24 cellular contexts compared by ENCODE assay signal in the genomic region with DNA sequence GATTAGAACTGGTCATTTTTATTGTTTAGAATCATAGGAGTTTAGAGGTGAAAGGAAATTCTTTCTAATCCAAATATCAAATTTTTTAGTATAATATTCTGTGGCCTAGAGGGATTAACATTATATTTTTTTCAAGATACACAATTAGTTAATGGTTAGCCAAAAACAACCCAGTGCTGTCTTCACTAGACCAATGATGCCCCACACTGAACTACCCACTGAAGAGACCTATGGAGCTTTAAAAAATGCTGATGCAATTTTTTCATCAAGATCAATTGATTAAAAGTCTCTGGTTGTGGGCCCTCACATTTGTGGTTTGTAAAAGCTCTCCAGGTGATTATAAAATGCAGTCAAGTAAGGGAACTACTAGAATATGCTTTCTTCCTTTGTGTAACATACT.
DNase-seq lines count a peak whose midpoint lies in the region; ATAC-seq, FAIRE-seq and TF ChIP-seq lines count a peak whose summit lies in the region.
"Had no signal": no experiment of that assay in that cellular context is flagged by ENCODE, and none has a peak within 500 bp of the region (broad histone marks: within the 10 kb centered on the region; RNA-seq: fewer than 3 reads in every experiment).

No MANE protein-coding gene starts in this region.

- TF ChIP-seq CTCF in D721Med (IDR thresholded peaks at IDR 0.05; ENCODE audit: insufficient read depth, missing control alignments) (no peak), hepatocyte (IDR thresholded peaks at IDR 0.05; ENCODE audit: poor library complexity) (no peak), mesothelial cell of epicardium (IDR thresholded peaks at IDR 0.05; ENCODE audit: unreplicated experiment) (no peak), spleen (IDR thresholded peaks at IDR 0.05 in 8 of 11, conservative IDR thresholded peaks at IDR 0.05 in 3 of 11) (no peak), OCI-LY7 (conservative IDR thresholded peaks at IDR 0.05; ENCODE audit: low read length) (no peak)

- TF ChIP-seq POLR2A in spleen (IDR thresholded peaks at IDR 0.05) = no peak

- POLR2A ChIA-PET in OCI-LY7 (lab: Charles Lee) = no interaction called here

- H3K9me3 ChIP-seq in hepatocyte (ENCODE audit: low read depth) (no peaks in the 10 kb centered on the region), spleen (peaks cover 0 to 7% (median 0%) of the 10 kb centered on the region in 8 donors), OCI-LY7 (ENCODE audit: low read length) (no peaks in the 10 kb centered on the region)
- no peaks in the 10 kb centered on the region for H3K9me3 ChIP-seq in effector memory CD4-positive, alpha-beta T cell (ENCODE audit: control insufficient read depth, low read length)
- H3K9me3 ChIP-seq: BE2C, BLaER1 had no signal

- no TSS peak for BruUV-seq in OCI-LY7 (replicated peaks; lab: Mats Ljungman, UMichigan)

- no peak overlapping the region for H3K4me3 Mint-ChIP-seq in mesothelial cell of epicardium
- H3K4me3 Mint-ChIP-seq: CD14-positive monocyte; CD4-positive, alpha-beta memory T cell; CD4-positive, CD25-positive, alpha-beta regulatory T cell; CD8-positive, alpha-beta memory T cell had no signal

- H3K4me1 ChIP-seq in hepatocyte (ENCODE audit: insufficient read depth) = no peaks in the 10 kb centered on the region
- H3K4me1 ChIP-seq in effector memory CD4-positive, alpha-beta T cell (ENCODE audit: control insufficient read depth, insufficient read depth, low read length, poor library complexity, severe bottlenecking) = no peaks in the 10 kb centered on the region
- no peaks in the 10 kb centered on the region for H3K4me1 ChIP-seq in spleen
- H3K4me1 ChIP-seq in OCI-LY7 (ENCODE audit: insufficient read depth, low read length, poor library complexity, severe bottlenecking) = no peaks in the 10 kb centered on the region
- H3K4me1 ChIP-seq: BE2C had no signal

- peak overlapping the region; percentile 47 for H3K27ac Mint-ChIP-seq in mesothelial cell of epicardium
- H3K27ac Mint-ChIP-seq: CD14-positive monocyte; CD4-positive, alpha-beta memory T cell; CD4-positive, CD25-positive, alpha-beta regulatory T cell; CD8-positive, alpha-beta memory T cell had no signal

- H3K4me3 ChIP-seq in hepatocyte (no peak overlapping the region), spleen (no peak overlapping the region), OCI-LY7 (ENCODE audit: low read depth, low read length, poor library complexity, severe bottlenecking) (no peak overlapping the region)
- no peak overlapping the region for H3K4me3 ChIP-seq in effector memory CD4-positive, alpha-beta T cell (ENCODE audit: insufficient read depth, low read depth, low read length, poor library complexity, severe bottlenecking)
- H3K4me3 ChIP-seq: BLaER1 had no signal

- H3K4me1 Mint-ChIP-seq in mesothelial cell of epicardium = peaks cover 25% of the 10 kb centered on the region
- H3K4me1 Mint-ChIP-seq: CD14-positive monocyte; CD4-positive, alpha-beta memory T cell; CD4-positive, CD25-positive, alpha-beta regulatory T cell; CD8-positive, alpha-beta memory T cell had no signal

- no peak for ATAC-seq in HG03565 (IDR thresholded peaks at IDR 0.05; ENCODE audit: unreplicated experiment)

- H3K9me3 Mint-ChIP-seq in mesothelial cell of epicardium = no peaks in the 10 kb centered on the region

- H3K9me2 ChIP-seq in hepatocyte (replicated peaks; ENCODE audit: insufficient read depth) = no peaks in the 10 kb centered on the region
- no peaks in the 10 kb centered on the region for H3K9me2 ChIP-seq in OCI-LY7 (ENCODE audit: insufficient read depth, low read length)

- DNase-seq in D721Med (ENCODE audit: insufficient read length, low spot score) (no peak), DMS53 (lab: John Stamatoyannopoulos, UW) (peak; percentile 38), hepatocyte (ENCODE audit: low spot score) (no peak), mesothelial cell of epicardium (ENCODE audit: low spot score in 2 of 2, unreplicated experiment in 2 of 2) (no peak), spleen (no peak), OCI-LY7 (ENCODE audit: low spot score) (no peak)
- DNase-seq in effector memory CD4-positive, alpha-beta T cell = no peak
- DNase-seq: 8988T; ACHN; BE2C; C1 segment of cervical spinal cord; CD4-positive, alpha-beta memory T cell; CD4-positive, CD25-positive, alpha-beta regulatory T cell; CD8-positive, alpha-beta memory T cell; COR-L47; DMS79 treated with DMSO at 0.1 percent for 48 hours; GF-D8 had no signal

- H3K36me3 ChIP-seq in hepatocyte (replicated peaks; ENCODE audit: insufficient read depth, low read depth) (no peaks in the 10 kb centered on the region), spleen (no peaks in the 10 kb centered on the region), OCI-LY7 (ENCODE audit: insufficient read depth, low read length) (no peaks in the 10 kb centered on the region)
- no peaks in the 10 kb centered on the region for H3K36me3 ChIP-seq in effector memory CD4-positive, alpha-beta T cell (ENCODE audit: control insufficient read depth, insufficient read depth, low read length)
- H3K36me3 ChIP-seq: BE2C, BLaER1 had no signal

- H3K4me2 ChIP-seq in hepatocyte (peak overlapping the region; percentile 4), OCI-LY7 (ENCODE audit: low read length) (no peak overlapping the region)
- H3K4me2 ChIP-seq: BLaER1 had no signal

- peaks cover 8% of the 10 kb centered on the region for H3K27me3 Mint-ChIP-seq in mesothelial cell of epicardium (ENCODE audit: low read depth)
- H3K27me3 Mint-ChIP-seq: CD4-positive, CD25-positive, alpha-beta regulatory T cell had no signal

- CTCF ChIA-PET in OCI-LY7 (lab: Charles Lee; ENCODE audit: unreplicated experiment) = no interaction called here

- peak; percentile 48 for FAIRE-seq in D721Med (lab: Jason Lieb, UNC)
- FAIRE-seq: A204.1, G401.6, GM12891, GM19239 had no signal

- H3K36me3 Mint-ChIP-seq in mesothelial cell of epicardium = no peaks in the 10 kb centered on the region
- H3K36me3 Mint-ChIP-seq: CD14-positive monocyte; CD4-positive, alpha-beta memory T cell; CD4-positive, CD25-positive, alpha-beta regulatory T cell; CD8-positive, alpha-beta memory T cell had no signal

- H3K27me3 ChIP-seq in hepatocyte (no peaks in the 10 kb centered on the region), spleen (replicated peaks in 1 of 7) (no peaks in the 10 kb centered on the region)
- H3K27me3 ChIP-seq in effector memory CD4-positive, alpha-beta T cell (replicated peaks; ENCODE audit: control insufficient read depth, insufficient read depth, low read length, poor library complexity, severe bottlenecking) = no peaks in the 10 kb centered on the region
- H3K27me3 ChIP-seq: BE2C, BLaER1 had no signal

- intact Hi-C loops in spleen (cut with DNase I; ENCODE audit: low total_unique reads) = no loop called here
- intact Hi-C loops in OCI-LY7 (cut with micrococcal nuclease; ENCODE audit: unreplicated experiment) = no loop called here

- H3K27ac ChIP-seq in hepatocyte (no peak overlapping the region), spleen (no peak overlapping the region), OCI-LY7 (ENCODE audit: low read depth, low read length, poor library complexity, severe bottlenecking) (no peak overlapping the region)
- no peak overlapping the region for H3K27ac ChIP-seq in effector memory CD4-positive, alpha-beta T cell (ENCODE audit: insufficient read depth, low read length, poor library complexity, severe bottlenecking)
- H3K27ac ChIP-seq: BLaER1 had no signal

- H4K20me1 ChIP-seq in hepatocyte (ENCODE audit: insufficient read depth, poor library complexity, severe bottlenecking) (no peaks in the 10 kb centered on the region), OCI-LY7 (ENCODE audit: insufficient read depth, low read length) (no peaks in the 10 kb centered on the region)
- H4K20me1 ChIP-seq: BLaER1 had no signal

- no peaks in the 10 kb centered on the region for H3K79me2 ChIP-seq in hepatocyte
- H3K79me2 ChIP-seq in OCI-LY7 (ENCODE audit: insufficient read depth, low read depth, low read length) = no peaks in the 10 kb centered on the region

- no peak overlapping the region for H2AFZ ChIP-seq in hepatocyte
- no peak overlapping the region for H2AFZ ChIP-seq in OCI-LY7 (ENCODE audit: low read length)
